Comparison of ENCODE assay signal across 8 cellular contexts in genomic region chr17:81396722-81397313, GRCh38. TPM values are rescaled to one million over a fixed set of nuclear protein-coding genes. Genes with fewer than 3 reads are reported as not detected.
DNase-seq lines count a peak whose midpoint lies in the region; ATAC-seq and TF ChIP-seq lines count a peak whose summit lies in the region.

No MANE protein-coding gene starts in this region.

- WGBS in mammary epithelial cell (ENCODE audit: low coverage, missing lambda C conversion rate), result 2% methylated on average over 41 of the region's 61 CpGs

- H3K27ac ChIP-seq in Peyer's patch (peak overlapping the region; percentile 59 to 95 (median 90)), mammary epithelial cell (ENCODE audit: insufficient read depth, low read depth, low read length) (peak overlapping the region; percentile 72), layer of hippocampus (ENCODE audit: low read depth, low read length) (peak overlapping the region; percentile 83), substantia nigra (ENCODE audit: low read depth, low read length, poor library complexity, severe bottlenecking) (peak overlapping the region; percentile 93)

- no peak for TF ChIP-seq POLR2A in Peyer's patch (IDR thresholded peaks at IDR 0.05)

- H3K4me2 ChIP-seq in mammary epithelial cell (ENCODE audit: insufficient read depth, low read depth, low read length), result peak overlapping the region; percentile 100

- DNase-seq in stimulated activated CD4-positive, alpha-beta T cell treated with anti-CD3 and anti-CD28 coated beads, Interleukin-1b, Interleukin-23, amount 100 ng/mL, for 48 hours, result peak; percentile 18
- no peak for DNase-seq in stimulated activated CD4-positive, alpha-beta T cell treated with anti-CD3 and anti-CD28 coated beads, Interleukin-4, amount 100 ng/mL, for 4 hours
- DNase-seq in Peyer's patch (peak in 2 of 3 donors; percentile 66 to 76), mammary epithelial cell (peak; percentile 65), substantia nigra (lab: John Stamatoyannopoulos, UW) (peak in 17 of 49 donors; percentile 27 to 73 (median 62))

- in situ Hi-C loops in mammary epithelial cell (cut with MboI; ENCODE audit: low sequenced_read_pairs in 2 of 2), result loop anchor here in 1 of 2 donors (5.0 to 10.0 kb wide), 2 partner anchors 88 to 115 kb away; partner anchors contain the start of gene ACTG1

- H3K27me3 ChIP-seq in Peyer's patch (no peaks in the 10 kb centered on the region), mammary epithelial cell (ENCODE audit: insufficient read depth, low read length) (no peaks in the 10 kb centered on the region), layer of hippocampus (ENCODE audit: control insufficient read depth, insufficient read depth, low read length) (no peaks in the 10 kb centered on the region)

- BruUV-seq in mammary epithelial cell (replicated peaks; lab: Mats Ljungman, UMichigan), result no TSS peak

- H2AFZ ChIP-seq in mammary epithelial cell (ENCODE audit: low read depth, low read length), result peak overlapping the region; percentile 88

- peaks cover 13 to 63% (median 24%) of the 10 kb centered on the region in 4 donors for H3K4me1 ChIP-seq in Peyer's patch
- H3K4me1 ChIP-seq in mammary epithelial cell (ENCODE audit: insufficient read depth, low read length), result peaks cover 46% of the 10 kb centered on the region

- peak overlapping the region; percentile 80 for H3K9ac ChIP-seq in mammary epithelial cell (ENCODE audit: insufficient read depth, low read length)

- H3K9me3 ChIP-seq in Peyer's patch (peaks cover 0 to 5% (median 0%) of the 10 kb centered on the region in 4 donors), mammary epithelial cell (replicated peaks; ENCODE audit: insufficient read depth, low read length) (no peaks in the 10 kb centered on the region)

- CTCF ChIA-PET in mammary epithelial cell (lab: Charles Lee; ENCODE audit: low non-redundant PET), result interaction anchor here (0.6 kb wide), 2 partner anchors 23 to 117 kb away, joined by 3 to 4 read pairs; no protein-coding TSS in a partner anchor

- H3K36me3 ChIP-seq in Peyer's patch, result no peaks in the 10 kb centered on the region
- no peaks in the 10 kb centered on the region for H3K36me3 ChIP-seq in mammary epithelial cell (ENCODE audit: insufficient read depth, low read length)

- dilution Hi-C loops in mammary epithelial cell (cut with HindIII; ENCODE audit: low sequenced_read_pairs), result no loop called here

- TF ChIP-seq CTCF in Peyer's patch (IDR thresholded peaks at IDR 0.05), result no peak
- TF ChIP-seq CTCF in mammary epithelial cell (conservative IDR thresholded peaks at IDR 0.05 in 1 of 2, IDR thresholded peaks at IDR 0.05 in 1 of 2; ENCODE audit: extremely low read depth in 1 of 2, insufficient read depth in 1 of 2, low read depth in 1 of 2, low read length in 2 of 2), result no peak

- intact Hi-C loops in mammary epithelial cell (cut with micrococcal nuclease), result no loop called here

- H3K4me3 ChIP-seq in Peyer's patch (peak overlapping the region; percentile 34 to 91 (median 66)), mammary epithelial cell (replicated peaks in 1 of 3; ENCODE audit: insufficient read depth in 1 of 3, low read depth in 2 of 3, low read length in 3 of 3) (peak overlapping the region; percentile 65 to 81 (median 76))

- H4K20me1 ChIP-seq in mammary epithelial cell (ENCODE audit: insufficient read depth, low read length), result no peaks in the 10 kb centered on the region

- peaks cover 62% of the 10 kb centered on the region for H3K79me2 ChIP-seq in mammary epithelial cell (ENCODE audit: insufficient read depth, low read length)

- ATAC-seq in HG02610 (IDR thresholded peaks at IDR 0.05; ENCODE audit: unreplicated experiment) (no peak), GM19395 (IDR thresholded peaks at IDR 0.05; ENCODE audit: unreplicated experiment) (no peak)

RNA-seq across cellular contexts. Expression of gene BAHCC1, which starts 1.6 kb away (rescaled TPM):
- total RNA-seq in Peyer's patch, result 10 to 100 TPM; 11.6 to 43.0 (median 23.9) TPM
- total RNA-seq in mammary epithelial cell, result 1 to 10 TPM; 2.2 to 9.1 TPM
- 1.6 TPM for polyA plus RNA-seq in mammary epithelial cell
- 0.67 TPM for polyA minus RNA-seq in mammary epithelial cell

Comparison
In these comparisons a context has a peak if more than half of its experiments do, and no peak if none do; other contexts are left out.
1. DNase-seq: peak in stimulated activated CD4-positive, alpha-beta T cell treated with anti-CD3 and anti-CD28 coated beads, Interleukin-1b, Interleukin-23, amount 100 ng/mL, for 48 hours (single experiment), Peyer's patch (2 of 3) and mammary epithelial cell (single experiment); none in stimulated activated CD4-positive, alpha-beta T cell treated with anti-CD3 and anti-CD28 coated beads, Interleukin-4, amount 100 ng/mL, for 4 hours (0 of 2).
2. Peak in every context shown above with its lines, with median percentiles within 50 percentile points of each other: H3K27ac ChIP-seq.